16 cellular contexts compared by ENCODE assay signal in genomic region chr7:122166708-122167107, GRCh38. TPM values are rescaled to one million over a fixed set of nuclear protein-coding genes. Genes with fewer than 3 reads are reported as not detected.
DNase-seq lines count a peak whose midpoint lies in the region; ATAC-seq and TF ChIP-seq lines count a peak whose summit lies in the region.
"Had no signal": no experiment of that assay in that cellular context is flagged by ENCODE, and none has a peak within 500 bp of the region (broad histone marks: within the 10 kb centered on the region; RNA-seq: fewer than 3 reads in every experiment).

No MANE protein-coding gene starts in this region.

- intact Hi-C loops in Right ventricle myocardium inferior (cut with DNase I), result no loop called here

- DNase-seq in GM04504 (ENCODE audit: low read depth) (peak; percentile 28), adipocyte (ENCODE audit: low read depth) (peak; percentile 55), fibroblast of pulmonary artery (ENCODE audit: low read depth) (peak; percentile 88), retinal pigment epithelial cell (ENCODE audit: low read depth) (peak; percentile 73), KBM-7 (no peak), Right ventricle myocardium inferior (ENCODE audit: missing footprints) (no peak), NCI-H2196 (lab: John Stamatoyannopoulos, UW; ENCODE audit: unreplicated experiment) (no peak), Kasumi-1 (lab: John Stamatoyannopoulos, UW) (no peak)
- DNase-seq: activated CD4-positive, alpha-beta T cell treated with anti-CD3 and anti-CD28 coated beads for 1 hour; dorsolateral prefrontal cortex; heart right ventricle; left ventricle myocardium inferior; NCI-H1105 treated with DMSO at 0.1 percent for 48 hours; T-helper 2 cell had no signal

- H3K4me3 ChIP-seq in adipocyte (ENCODE audit: low read length) (no peak overlapping the region), fibroblast of pulmonary artery (replicated peaks; ENCODE audit: low read depth, low read length) (no peak overlapping the region), retinal pigment epithelial cell (ENCODE audit: low read length) (no peak overlapping the region)
- H3K4me3 ChIP-seq: dorsolateral prefrontal cortex, heart right ventricle, left ventricle myocardium inferior had no signal

- H3K27me3 ChIP-seq in adipocyte (replicated peaks; ENCODE audit: control insufficient read depth, insufficient read depth, low read length), result no peaks in the 10 kb centered on the region
- H3K27me3 ChIP-seq: dorsolateral prefrontal cortex, heart right ventricle had no signal

- no peaks in the 10 kb centered on the region for H3K36me3 ChIP-seq in adipocyte (ENCODE audit: control insufficient read depth, insufficient read depth, low read length, severe bottlenecking)
- H3K36me3 ChIP-seq: heart right ventricle, left ventricle myocardium inferior had no signal

- no peaks in the 10 kb centered on the region for H3K9me3 ChIP-seq in adipocyte (ENCODE audit: control insufficient read depth, low read length)
- H3K9me3 ChIP-seq: heart right ventricle, left ventricle myocardium inferior had no signal

- no peak overlapping the region for H3K9ac ChIP-seq in adipocyte (ENCODE audit: low read length)

- TF ChIP-seq CTCF in fibroblast of pulmonary artery (IDR thresholded peaks at IDR 0.05; ENCODE audit: low read length, missing control alignments), result no peak
- no peak for TF ChIP-seq CTCF in retinal pigment epithelial cell (conservative IDR thresholded peaks at IDR 0.05; ENCODE audit: low read depth, low read length)

- H3K4me1 ChIP-seq in adipocyte (ENCODE audit: control insufficient read depth, insufficient read depth, low read length), result peaks cover 17% of the 10 kb centered on the region
- H3K4me1 ChIP-seq: heart right ventricle, left ventricle myocardium inferior had no signal

- in situ Hi-C loops in KBM-7 (cut with MboI; ENCODE audit: low pct_unique_long_range_greater_than_20kb, low sequenced_read_pairs), result no loop called here

- no peak for ATAC-seq in Right ventricle myocardium inferior
- ATAC-seq: HCT116; heart right ventricle; natural killer cell treated with Interleukin-12 subunit alpha and Interleukin-12 subunit beta and Interleukin-15 and Interleukin-18, amount 100 ng/mL, for 72 hours had no signal

RNA-seq across cellular contexts. Expression of gene AASS, which starts 22.7 kb away (rescaled TPM):
- total RNA-seq in Right ventricle myocardium inferior, result 19.2 TPM

Comparison
In these comparisons a context has a peak if more than half of its experiments do, and no peak if none do; other contexts are left out.
1. DNase-seq: peak in GM04504 (single experiment), adipocyte (single experiment), fibroblast of pulmonary artery (single experiment) and retinal pigment epithelial cell (single experiment); none in KBM-7 (single experiment), Right ventricle myocardium inferior (single experiment), NCI-H2196 (single experiment) and Kasumi-1 (0 of 2).